9 cellular contexts compared by ENCODE assay signal in genomic region chr6:106359989-106360409, GRCh38. TPM values are rescaled to one million over a fixed set of nuclear protein-coding genes. Genes with fewer than 3 reads are reported as not detected.
DNase-seq lines count a peak whose midpoint lies in the region; ATAC-seq and TF ChIP-seq lines count a peak whose summit lies in the region.
"Had no signal": no experiment of that assay in that cellular context is flagged by ENCODE, and none has a peak within 500 bp of the region (broad histone marks: within the 10 kb centered on the region; RNA-seq: fewer than 3 reads in every experiment).

No MANE protein-coding gene starts in this region.

- peak overlapping the region; percentile 66 for H3K4me3 Mint-ChIP-seq in T-helper 2 cell treated with Interferon-gamma antibody and Interleukin-4, amounts not matched to agents 5 μg/mL and 100 μg/mL, for 36 hours
- peak overlapping the region; percentile 65 for H3K4me3 Mint-ChIP-seq in WTC11
- peak overlapping the region; percentile 80 for H3K4me3 Mint-ChIP-seq in stimulated activated effector memory CD8-positive, alpha-beta T cell treated with anti-CD3 and anti-CD28 coated beads, Interleukin-12 subunit alpha, Interleukin-12 subunit beta, amount 100 ng/mL, for 72 hours

- no peaks in the 10 kb centered on the region for H3K9me3 ChIP-seq in iPS DF 6.9 (ENCODE audit: control insufficient read depth, insufficient read depth, low read length)

- H3K4me1 ChIP-seq in iPS DF 6.9 (ENCODE audit: control insufficient read depth, insufficient read depth, low read length), result no peaks in the 10 kb centered on the region

- H3K27ac Mint-ChIP-seq in T-helper 2 cell treated with Interferon-gamma antibody and Interleukin-4, amounts not matched to agents 5 μg/mL and 100 μg/mL, for 36 hours, result no peak overlapping the region
- no peak overlapping the region for H3K27ac Mint-ChIP-seq in WTC11
- no peak overlapping the region for H3K27ac Mint-ChIP-seq in stimulated activated effector memory CD8-positive, alpha-beta T cell treated with anti-CD3 and anti-CD28 coated beads, Interleukin-12 subunit alpha, Interleukin-12 subunit beta, amount 100 ng/mL, for 72 hours

- no peaks in the 10 kb centered on the region for H3K9me3 Mint-ChIP-seq in T-helper 2 cell treated with Interferon-gamma antibody and Interleukin-4, amounts not matched to agents 5 μg/mL and 100 μg/mL, for 36 hours
- no peaks in the 10 kb centered on the region for H3K9me3 Mint-ChIP-seq in WTC11
- no peaks in the 10 kb centered on the region for H3K9me3 Mint-ChIP-seq in stimulated activated effector memory CD8-positive, alpha-beta T cell treated with anti-CD3 and anti-CD28 coated beads, Interleukin-12 subunit alpha, Interleukin-12 subunit beta, amount 100 ng/mL, for 72 hours

- H3K4me1 Mint-ChIP-seq in T-helper 2 cell treated with Interferon-gamma antibody and Interleukin-4, amounts not matched to agents 5 μg/mL and 100 μg/mL, for 36 hours (ENCODE audit: low read depth), result peaks cover 3% of the 10 kb centered on the region
- H3K4me1 Mint-ChIP-seq in WTC11, result peaks cover 11% of the 10 kb centered on the region
- peaks cover 7% of the 10 kb centered on the region for H3K4me1 Mint-ChIP-seq in stimulated activated effector memory CD8-positive, alpha-beta T cell treated with anti-CD3 and anti-CD28 coated beads, Interleukin-12 subunit alpha, Interleukin-12 subunit beta, amount 100 ng/mL, for 72 hours

- no peak overlapping the region for H3K27ac ChIP-seq in iPS DF 6.9 (ENCODE audit: low read length)

- H3K27me3 Mint-ChIP-seq in T-helper 2 cell treated with Interferon-gamma antibody and Interleukin-4, amounts not matched to agents 5 μg/mL and 100 μg/mL, for 36 hours (ENCODE audit: low read depth), result peaks cover 54% of the 10 kb centered on the region
- peaks cover 18% of the 10 kb centered on the region for H3K27me3 Mint-ChIP-seq in WTC11 (ENCODE audit: low read depth)

- no peak for TF ChIP-seq CTCF in WTC11 (IDR thresholded peaks at IDR 0.05)

- CTCF ChIA-PET in WTC11 (lab: Charles Lee), result interaction anchor here (0.6 to 3.6 kb wide), 24 partner anchors 10 to 1131 kb away, joined by 3 to 38 read pairs (median 4); no protein-coding TSS in a partner anchor

- no peaks in the 10 kb centered on the region for H3K36me3 Mint-ChIP-seq in T-helper 2 cell treated with Interferon-gamma antibody and Interleukin-4, amounts not matched to agents 5 μg/mL and 100 μg/mL, for 36 hours (ENCODE audit: low read depth)
- H3K36me3 Mint-ChIP-seq in WTC11, result peaks cover 2% of the 10 kb centered on the region; the same call in 1 of the 2 replicates
- H3K36me3 Mint-ChIP-seq in stimulated activated effector memory CD8-positive, alpha-beta T cell treated with anti-CD3 and anti-CD28 coated beads, Interleukin-12 subunit alpha, Interleukin-12 subunit beta, amount 100 ng/mL, for 72 hours, result no peaks in the 10 kb centered on the region

- no peaks in the 10 kb centered on the region for H3K27me3 ChIP-seq in iPS DF 6.9 (ENCODE audit: control insufficient read depth, insufficient read depth, low read length)

- peak overlapping the region; percentile 20; the same call in 1 of the 2 replicates for H3K4me3 ChIP-seq in iPS DF 6.9 (ENCODE audit: low read length)

- no peaks in the 10 kb centered on the region for H3K36me3 ChIP-seq in iPS DF 6.9 (ENCODE audit: control insufficient read depth, insufficient read depth, low read length)

- no peak for ATAC-seq in WTC11
- ATAC-seq in stimulated activated effector memory CD8-positive, alpha-beta T cell treated with anti-CD3 and anti-CD28 coated beads, Interleukin-12 subunit alpha, Interleukin-12 subunit beta, amount 100 ng/mL, for 72 hours, result no peak

- WGBS in iPS DF 6.9 (ENCODE audit: insufficient coverage, insufficient read length), result no CpG with 5 or more reads among the region's 12 CpGs

- POLR2A ChIA-PET in WTC11 (lab: Charles Lee), result interaction anchor here (0.5 to 1.3 kb wide), 2 partner anchors 8 to 150 kb away, joined by 3 to 4 read pairs; no protein-coding TSS in a partner anchor

- DNase-seq in T-helper 2 cell treated with Interferon-gamma antibody and Interleukin-4, amounts not matched to agents 5 μg/mL and 100 μg/mL, for 36 hours (ENCODE audit: low spot score), result no peak
- no peak for DNase-seq in T-helper 2 cell
- DNase-seq in WTC11 (ENCODE audit: low spot score), result no peak
- DNase-seq in iPS DF 6.9 (ENCODE audit: low read depth, low spot score), result no peak
- no peak for DNase-seq in stimulated activated effector memory CD8-positive, alpha-beta T cell treated with anti-CD3 and anti-CD28 coated beads, Interleukin-12 subunit alpha, Interleukin-12 subunit beta, amount 100 ng/mL, for 72 hours (ENCODE audit: low spot score in 2 of 2)
- DNase-seq in GF-D8 (lab: John Stamatoyannopoulos, UW), result no peak
- no peak for DNase-seq in SW 1271 (lab: John Stamatoyannopoulos, UW)
- no peak for DNase-seq in NCI-H526 (lab: John Stamatoyannopoulos, UW)
- DNase-seq: cortex of kidney had no signal

TF ChIP-seq in WTC11, 78 proteins besides CTCF, POLR2A, EP300 and RAD21 (continues in another document):
- TF ChIP-seq SP1 (CRISPR knock-in tag; conservative IDR thresholded peaks at IDR 0.05) (no peak), FOXP1 (CRISPR knock-in tag; IDR thresholded peaks at IDR 0.05; ENCODE audit: borderline replicate concordance) (no peak), ZNF219 (CRISPR knock-in tag; IDR thresholded peaks at IDR 0.05; ENCODE audit: borderline replicate concordance) (no peak), SMAD4 (CRISPR knock-in tag; IDR thresholded peaks at IDR 0.05) (no peak), ZNF317 (CRISPR knock-in tag; IDR thresholded peaks at IDR 0.05; ENCODE audit: borderline replicate concordance, low read depth) (no peak), PRRX2 (CRISPR knock-in tag; IDR thresholded peaks at IDR 0.05) (no peak), ATF3 (CRISPR knock-in tag; conservative IDR thresholded peaks at IDR 0.05) (no peak), GRHL2 (CRISPR knock-in tag; IDR thresholded peaks at IDR 0.05; ENCODE audit: insufficient replicate concordance, severe bottlenecking) (no peak), TCF7 (CRISPR knock-in tag; IDR thresholded peaks at IDR 0.05; ENCODE audit: low read depth) (no peak), ARID4B (CRISPR knock-in tag; IDR thresholded peaks at IDR 0.05; ENCODE audit: borderline replicate concordance) (no peak), TEAD1 (CRISPR knock-in tag; IDR thresholded peaks at IDR 0.05) (no peak), HMGA2 (CRISPR knock-in tag; IDR thresholded peaks at IDR 0.05) (no peak), TP53 (CRISPR knock-in tag; IDR thresholded peaks at IDR 0.05) (no peak), SOX15 (CRISPR knock-in tag; IDR thresholded peaks at IDR 0.05) (no peak), NR2C2 (CRISPR knock-in tag; IDR thresholded peaks at IDR 0.05) (no peak), CREB1 (CRISPR knock-in tag; IDR thresholded peaks at IDR 0.05) (no peak)
- TF ChIP-seq, protein P1, sequence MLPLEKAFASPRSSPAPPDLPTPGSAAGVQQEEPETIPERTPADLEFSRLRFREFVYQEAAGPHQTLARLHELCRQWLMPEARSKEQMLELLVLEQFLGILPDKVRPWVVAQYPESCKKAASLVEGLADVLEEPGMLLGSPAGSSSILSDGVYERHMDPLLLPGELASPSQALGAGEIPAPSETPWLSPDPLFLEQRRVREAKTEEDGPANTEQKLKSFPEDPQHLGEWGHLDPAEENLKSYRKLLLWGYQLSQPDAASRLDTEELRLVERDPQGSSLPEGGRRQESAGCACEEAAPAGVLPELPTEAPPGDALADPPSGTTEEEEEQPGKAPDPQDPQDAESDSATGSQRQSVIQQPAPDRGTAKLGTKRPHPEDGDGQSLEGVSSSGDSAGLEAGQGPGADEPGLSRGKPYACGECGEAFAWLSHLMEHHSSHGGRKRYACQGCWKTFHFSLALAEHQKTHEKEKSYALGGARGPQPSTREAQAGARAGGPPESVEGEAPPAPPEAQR (CRISPR knock-in tag; IDR thresholded peaks at IDR 0.05), result no peak
- TF ChIP-seq, protein P2, sequence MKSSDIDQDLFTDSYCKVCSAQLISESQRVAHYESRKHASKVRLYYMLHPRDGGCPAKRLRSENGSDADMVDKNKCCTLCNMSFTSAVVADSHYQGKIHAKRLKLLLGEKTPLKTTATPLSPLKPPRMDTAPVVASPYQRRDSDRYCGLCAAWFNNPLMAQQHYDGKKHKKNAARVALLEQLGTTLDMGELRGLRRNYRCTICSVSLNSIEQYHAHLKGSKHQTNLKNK (CRISPR knock-in tag; IDR thresholded peaks at IDR 0.05), result no peak

RNA-seq across cellular contexts. Expression of gene CRYBG1, which starts 0.5 kb away (rescaled TPM):
- 9.1 to 10.1 TPM (median 9.3 TPM) in 3 replicates for total RNA-seq in WTC11 (2021)

RNA-seq across cellular contexts. Expression of gene ATG5, which starts 34.4 kb away (rescaled TPM):
- total RNA-seq in WTC11 (2021), result 31.1 to 33.2 TPM (median 32.6 TPM) in 3 replicates
